1 cellular context compared by ENCODE assay signal in the genomic region with DNA sequence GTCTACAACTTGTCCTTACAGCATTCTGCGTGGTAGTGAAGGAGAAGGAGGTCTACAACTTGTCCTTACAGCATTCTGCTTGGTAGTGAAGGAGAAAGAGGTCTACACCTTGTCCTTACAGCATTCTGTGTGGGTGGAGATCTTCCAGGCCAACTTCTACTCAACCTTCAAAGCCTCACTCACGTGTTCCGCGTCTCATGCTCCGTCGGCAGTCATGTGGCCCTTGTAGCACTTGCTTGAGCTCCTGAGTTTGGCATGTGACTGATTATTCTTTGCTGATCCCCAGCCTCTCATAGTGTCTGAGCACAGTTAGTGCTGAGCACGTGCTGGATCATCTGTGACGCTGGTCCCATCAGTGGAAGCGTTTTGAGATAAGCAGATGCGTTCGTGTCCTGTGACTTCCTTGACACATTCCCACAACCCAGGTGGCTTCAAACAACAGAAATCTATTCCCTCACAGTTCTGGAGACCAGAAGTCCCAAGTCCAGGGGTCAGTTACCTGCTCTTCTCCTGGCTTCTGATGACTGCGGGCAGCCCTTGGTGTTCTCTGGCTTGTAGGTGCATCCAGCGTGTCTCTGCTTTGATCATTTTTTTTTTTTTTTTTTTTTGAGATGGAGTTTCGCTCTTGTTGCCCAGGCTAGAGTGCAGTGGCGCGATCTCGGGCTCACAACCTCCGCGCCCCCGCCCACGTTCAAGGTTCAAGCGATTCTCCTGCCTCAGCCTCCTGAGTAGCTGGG.
TF ChIP-seq lines count a peak whose summit lies in the region.

No MANE protein-coding gene starts in this region.

TF ChIP-seq in HepG2, 621 proteins besides CTCF, POLR2A, EP300 and RAD21 (continues in another document):
- TF ChIP-seq ZNF784 (CRISPR knock-in tag; IDR thresholded peaks at IDR 0.05; ENCODE audit: borderline replicate concordance), result peak; percentile 79; the same call in 1 of the 2 replicates
- no peak for TF ChIP-seq ZNF761 (CRISPR knock-in tag; conservative IDR thresholded peaks at IDR 0.05)
- TF ChIP-seq FOXA3 (CRISPR knock-in tag; IDR thresholded peaks at IDR 0.05), result peak; percentile 59; the same call in 1 of the 2 replicates
- TF ChIP-seq ZNF501 (CRISPR knock-in tag; IDR thresholded peaks at IDR 0.05), result peak; percentile 78
- peak; percentile 55; the same call in 1 of the 2 replicates for TF ChIP-seq ZNF263 (CRISPR knock-in tag; IDR thresholded peaks at IDR 0.05)
- TF ChIP-seq NCOA5 (CRISPR knock-in tag; IDR thresholded peaks at IDR 0.05), result no peak
- no peak for TF ChIP-seq PHF5A (CRISPR knock-in tag; IDR thresholded peaks at IDR 0.05; ENCODE audit: low read depth, unreplicated experiment)
- no peak for TF ChIP-seq BCLAF1 (IDR thresholded peaks at IDR 0.05)
- TF ChIP-seq, protein P1, sequence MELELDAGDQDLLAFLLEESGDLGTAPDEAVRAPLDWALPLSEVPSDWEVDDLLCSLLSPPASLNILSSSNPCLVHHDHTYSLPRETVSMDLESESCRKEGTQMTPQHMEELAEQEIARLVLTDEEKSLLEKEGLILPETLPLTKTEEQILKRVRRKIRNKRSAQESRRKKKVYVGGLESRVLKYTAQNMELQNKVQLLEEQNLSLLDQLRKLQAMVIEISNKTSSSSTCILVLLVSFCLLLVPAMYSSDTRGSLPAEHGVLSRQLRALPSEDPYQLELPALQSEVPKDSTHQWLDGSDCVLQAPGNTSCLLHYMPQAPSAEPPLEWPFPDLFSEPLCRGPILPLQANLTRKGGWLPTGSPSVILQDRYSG (CRISPR knock-in tag; IDR thresholded peaks at IDR 0.05), result no peak
- peak; percentile 74; the same call in 1 of the 2 replicates for TF ChIP-seq FOXK1 (CRISPR knock-in tag; IDR thresholded peaks at IDR 0.05; ENCODE audit: borderline replicate concordance, low read depth)
- TF ChIP-seq, protein P2, sequence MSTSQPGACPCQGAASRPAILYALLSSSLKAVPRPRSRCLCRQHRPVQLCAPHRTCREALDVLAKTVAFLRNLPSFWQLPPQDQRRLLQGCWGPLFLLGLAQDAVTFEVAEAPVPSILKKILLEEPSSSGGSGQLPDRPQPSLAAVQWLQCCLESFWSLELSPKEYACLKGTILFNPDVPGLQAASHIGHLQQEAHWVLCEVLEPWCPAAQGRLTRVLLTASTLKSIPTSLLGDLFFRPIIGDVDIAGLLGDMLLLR (CRISPR knock-in tag; IDR thresholded peaks at IDR 0.05), result peak; percentile 86; the same call in 1 of the 2 replicates
- TF ChIP-seq ZNF414 (CRISPR knock-in tag; IDR thresholded peaks at IDR 0.05), result no peak
- TF ChIP-seq MAFF (IDR thresholded peaks at IDR 0.05; ENCODE audit: low read depth, low read length), result no peak
- no peak; the same call in 1 of the 2 replicates for TF ChIP-seq FOXP1 (IDR thresholded peaks at IDR 0.05)
- TF ChIP-seq FOXP1 (CRISPR knock-in tag; IDR thresholded peaks at IDR 0.05), result peak; percentile 63; the same call in 1 of the 2 replicates
- peak; percentile 60; the same call in 1 of the 2 replicates for TF ChIP-seq RFX5 (IDR thresholded peaks at IDR 0.05; ENCODE audit: low read depth, low read length)
- TF ChIP-seq, protein P3, sequence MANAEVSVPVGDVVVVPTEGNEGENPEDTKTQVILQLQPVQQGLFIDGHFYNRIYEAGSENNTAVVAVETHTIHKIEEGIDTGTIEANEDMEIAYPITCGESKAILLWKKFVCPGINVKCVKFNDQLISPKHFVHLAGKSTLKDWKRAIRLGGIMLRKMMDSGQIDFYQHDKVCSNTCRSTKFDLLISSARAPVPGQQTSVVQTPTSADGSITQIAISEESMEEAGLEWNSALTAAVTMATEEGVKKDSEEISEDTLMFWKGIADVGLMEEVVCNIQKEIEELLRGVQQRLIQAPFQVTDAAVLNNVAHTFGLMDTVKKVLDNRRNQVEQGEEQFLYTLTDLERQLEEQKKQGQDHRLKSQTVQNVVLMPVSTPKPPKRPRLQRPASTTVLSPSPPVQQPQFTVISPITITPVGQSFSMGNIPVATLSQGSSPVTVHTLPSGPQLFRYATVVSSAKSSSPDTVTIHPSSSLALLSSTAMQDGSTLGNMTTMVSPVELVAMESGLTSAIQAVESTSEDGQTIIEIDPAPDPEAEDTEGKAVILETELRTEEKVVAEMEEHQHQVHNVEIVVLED (CRISPR knock-in tag; IDR thresholded peaks at IDR 0.05; ENCODE audit: borderline replicate concordance), result peak; percentile 71; the same call in 1 of the 2 replicates
- TF ChIP-seq SMC3 (IDR thresholded peaks at IDR 0.05; ENCODE audit: low read length), result no peak
- no peak for TF ChIP-seq CHD4 (IDR thresholded peaks at IDR 0.05; ENCODE audit: borderline replicate concordance, low read length)
- TF ChIP-seq MTF1 (CRISPR knock-in tag; IDR thresholded peaks at IDR 0.05), result no peak
- no peak for TF ChIP-seq MTA1 (CRISPR knock-in tag; IDR thresholded peaks at IDR 0.05; ENCODE audit: borderline replicate concordance)
- TF ChIP-seq RBM22 (optimal IDR thresholded peaks at IDR 0.05; ENCODE audit: low read length), result no peak
- TF ChIP-seq ZBTB1 (CRISPR knock-in tag; IDR thresholded peaks at IDR 0.05; ENCODE audit: borderline replicate concordance), result 0 out of 2 replicates have a peak, but pooled peaks have one; percentile 76
- TF ChIP-seq MLLT10 (CRISPR knock-in tag; IDR thresholded peaks at IDR 0.05), result no peak
- TF ChIP-seq KLF9 (CRISPR knock-in tag; IDR thresholded peaks at IDR 0.05; ENCODE audit: low read depth), result no peak
- no peak for TF ChIP-seq ELF1 (CRISPR knock-in tag; IDR thresholded peaks at IDR 0.05)
- TF ChIP-seq, protein P4, sequence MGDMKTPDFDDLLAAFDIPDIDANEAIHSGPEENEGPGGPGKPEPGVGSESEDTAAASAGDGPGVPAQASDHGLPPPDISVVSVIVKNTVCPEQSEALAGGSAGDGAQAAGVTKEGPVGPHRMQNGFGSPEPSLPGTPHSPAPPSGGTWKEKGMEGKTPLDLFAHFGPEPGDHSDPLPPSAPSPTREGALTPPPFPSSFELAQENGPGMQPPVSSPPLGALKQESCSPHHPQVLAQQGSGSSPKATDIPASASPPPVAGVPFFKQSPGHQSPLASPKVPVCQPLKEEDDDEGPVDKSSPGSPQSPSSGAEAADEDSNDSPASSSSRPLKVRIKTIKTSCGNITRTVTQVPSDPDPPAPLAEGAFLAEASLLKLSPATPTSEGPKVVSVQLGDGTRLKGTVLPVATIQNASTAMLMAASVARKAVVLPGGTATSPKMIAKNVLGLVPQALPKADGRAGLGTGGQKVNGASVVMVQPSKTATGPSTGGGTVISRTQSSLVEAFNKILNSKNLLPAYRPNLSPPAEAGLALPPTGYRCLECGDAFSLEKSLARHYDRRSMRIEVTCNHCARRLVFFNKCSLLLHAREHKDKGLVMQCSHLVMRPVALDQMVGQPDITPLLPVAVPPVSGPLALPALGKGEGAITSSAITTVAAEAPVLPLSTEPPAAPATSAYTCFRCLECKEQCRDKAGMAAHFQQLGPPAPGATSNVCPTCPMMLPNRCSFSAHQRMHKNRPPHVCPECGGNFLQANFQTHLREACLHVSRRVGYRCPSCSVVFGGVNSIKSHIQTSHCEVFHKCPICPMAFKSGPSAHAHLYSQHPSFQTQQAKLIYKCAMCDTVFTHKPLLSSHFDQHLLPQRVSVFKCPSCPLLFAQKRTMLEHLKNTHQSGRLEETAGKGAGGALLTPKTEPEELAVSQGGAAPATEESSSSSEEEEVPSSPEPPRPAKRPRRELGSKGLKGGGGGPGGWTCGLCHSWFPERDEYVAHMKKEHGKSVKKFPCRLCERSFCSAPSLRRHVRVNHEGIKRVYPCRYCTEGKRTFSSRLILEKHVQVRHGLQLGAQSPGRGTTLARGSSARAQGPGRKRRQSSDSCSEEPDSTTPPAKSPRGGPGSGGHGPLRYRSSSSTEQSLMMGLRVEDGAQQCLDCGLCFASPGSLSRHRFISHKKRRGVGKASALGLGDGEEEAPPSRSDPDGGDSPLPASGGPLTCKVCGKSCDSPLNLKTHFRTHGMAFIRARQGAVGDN (CRISPR knock-in tag; IDR thresholded peaks at IDR 0.05), result peak; percentile 76
- no peak; the same call in 1 of the 2 replicates for TF ChIP-seq CBX5 (CRISPR knock-in tag; IDR thresholded peaks at IDR 0.05; ENCODE audit: borderline replicate concordance)
- TF ChIP-seq ZNF562 (CRISPR knock-in tag; IDR thresholded peaks at IDR 0.05; ENCODE audit: borderline replicate concordance), result no peak
- no peak; the same call in 1 of the 2 replicates for TF ChIP-seq RAD51 (IDR thresholded peaks at IDR 0.05; ENCODE audit: borderline replicate concordance)
- no peak for TF ChIP-seq HOXA7 (CRISPR knock-in tag; IDR thresholded peaks at IDR 0.05)
- 0 out of 2 replicates have a peak, but pooled peaks have one; percentile 14 for TF ChIP-seq ZBED4 (CRISPR knock-in tag; IDR thresholded peaks at IDR 0.05; ENCODE audit: borderline replicate concordance)
- no peak for TF ChIP-seq ARID2 (CRISPR knock-in tag; IDR thresholded peaks at IDR 0.05; ENCODE audit: borderline replicate concordance)
- TF ChIP-seq ZUFSP (CRISPR knock-in tag; IDR thresholded peaks at IDR 0.05; ENCODE audit: borderline replicate concordance), result no peak
- TF ChIP-seq JARID2 (CRISPR knock-in tag; IDR thresholded peaks at IDR 0.05; ENCODE audit: insufficient replicate concordance), result no peak
- no peak for TF ChIP-seq ZNF879 (CRISPR knock-in tag; IDR thresholded peaks at IDR 0.05)
- TF ChIP-seq MLX (CRISPR knock-in tag; IDR thresholded peaks at IDR 0.05), result peak; percentile 81
- no peak for TF ChIP-seq SRSF1 (optimal IDR thresholded peaks at IDR 0.05; ENCODE audit: low read depth, low read length)
- no peak for TF ChIP-seq ZFP36L2 (CRISPR knock-in tag; IDR thresholded peaks at IDR 0.05)
- no peak for TF ChIP-seq HNRNPL (IDR thresholded peaks at IDR 0.05; ENCODE audit: low read depth, low read length)
